1 cellular context compared by ENCODE assay signal in genomic region chr3:15805756-15806266, GRCh38.
TF ChIP-seq lines count a peak whose summit lies in the region.

No MANE protein-coding gene starts in this region.

TF ChIP-seq in GM12878, 131 proteins besides CTCF, POLR2A, EP300 and RAD21 (continued from another document and continues in another):
- TF ChIP-seq ZNF687 (IDR thresholded peaks at IDR 0.05) = peak; percentile 67; the same call in 1 of the 2 replicates
- no peak for TF ChIP-seq SUZ12 (IDR thresholded peaks at IDR 0.05; ENCODE audit: unreplicated experiment)
- peak; percentile 98 for TF ChIP-seq TBL1XR1 (IDR thresholded peaks at IDR 0.05; ENCODE audit: low read depth, low read length)
- TF ChIP-seq ZSCAN29 (IDR thresholded peaks at IDR 0.05) = no peak
- TF ChIP-seq PAX5 (IDR thresholded peaks at IDR 0.05; ENCODE audit: borderline replicate concordance, low read depth, low read length) = peak; percentile 41; the same call in 1 of the 2 replicates
- TF ChIP-seq SRF (IDR thresholded peaks at IDR 0.05; ENCODE audit: low read depth in 2 of 2, low read length in 2 of 2) = no peak
- TF ChIP-seq CUX1 (IDR thresholded peaks at IDR 0.05; ENCODE audit: insufficient replicate concordance, low read depth, low read length) = no peak
- TF ChIP-seq NFXL1 (IDR thresholded peaks at IDR 0.05; ENCODE audit: borderline replicate concordance) = no peak
- TF ChIP-seq ZNF207 (IDR thresholded peaks at IDR 0.05; ENCODE audit: borderline replicate concordance) = no peak
- peak; percentile 98 for TF ChIP-seq RUNX3 (IDR thresholded peaks at IDR 0.05; ENCODE audit: low read length)
- TF ChIP-seq GABPA (IDR thresholded peaks at IDR 0.05; ENCODE audit: low read depth) = peak; percentile 82
- no peak for TF ChIP-seq SIX5 (IDR thresholded peaks at IDR 0.05; ENCODE audit: low read depth, low read length, severe bottlenecking)
- peak; percentile 61; the same call in 1 of the 2 replicates for TF ChIP-seq TCF7 (IDR thresholded peaks at IDR 0.05; ENCODE audit: borderline replicate concordance)
- no peak for TF ChIP-seq FOS (IDR thresholded peaks at IDR 0.05; ENCODE audit: borderline replicate concordance, extremely low read depth, insufficient read length)
- TF ChIP-seq, protein P1, sequence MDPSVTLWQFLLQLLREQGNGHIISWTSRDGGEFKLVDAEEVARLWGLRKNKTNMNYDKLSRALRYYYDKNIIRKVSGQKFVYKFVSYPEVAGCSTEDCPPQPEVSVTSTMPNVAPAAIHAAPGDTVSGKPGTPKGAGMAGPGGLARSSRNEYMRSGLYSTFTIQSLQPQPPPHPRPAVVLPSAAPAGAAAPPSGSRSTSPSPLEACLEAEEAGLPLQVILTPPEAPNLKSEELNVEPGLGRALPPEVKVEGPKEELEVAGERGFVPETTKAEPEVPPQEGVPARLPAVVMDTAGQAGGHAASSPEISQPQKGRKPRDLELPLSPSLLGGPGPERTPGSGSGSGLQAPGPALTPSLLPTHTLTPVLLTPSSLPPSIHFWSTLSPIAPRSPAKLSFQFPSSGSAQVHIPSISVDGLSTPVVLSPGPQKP (IDR thresholded peaks at IDR 0.05; ENCODE audit: low read depth, low read length) = peak; percentile 66; the same call in 1 of the 2 replicates
- no peak for TF ChIP-seq SREBF2 (IDR thresholded peaks at IDR 0.05; ENCODE audit: low read length)
- TF ChIP-seq PAX8 (IDR thresholded peaks at IDR 0.05) = no peak
- TF ChIP-seq, protein P2, sequence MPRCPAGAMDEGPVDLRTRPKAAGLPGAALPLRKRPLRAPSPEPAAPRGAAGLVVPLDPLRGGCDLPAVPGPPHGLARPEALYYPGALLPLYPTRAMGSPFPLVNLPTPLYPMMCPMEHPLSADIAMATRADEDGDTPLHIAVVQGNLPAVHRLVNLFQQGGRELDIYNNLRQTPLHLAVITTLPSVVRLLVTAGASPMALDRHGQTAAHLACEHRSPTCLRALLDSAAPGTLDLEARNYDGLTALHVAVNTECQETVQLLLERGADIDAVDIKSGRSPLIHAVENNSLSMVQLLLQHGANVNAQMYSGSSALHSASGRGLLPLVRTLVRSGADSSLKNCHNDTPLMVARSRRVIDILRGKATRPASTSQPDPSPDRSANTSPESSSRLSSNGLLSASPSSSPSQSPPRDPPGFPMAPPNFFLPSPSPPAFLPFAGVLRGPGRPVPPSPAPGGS (IDR thresholded peaks at IDR 0.05; ENCODE audit: borderline replicate concordance, insufficient read depth, low read depth, low read length, poor library complexity, severe bottlenecking) = peak; percentile 84
- peak; percentile 91 for TF ChIP-seq STAT3 (IDR thresholded peaks at IDR 0.05; ENCODE audit: low read depth, low read length)
- TF ChIP-seq NBN (IDR thresholded peaks at IDR 0.05) = peak; percentile 91
- TF ChIP-seq, protein P3, sequence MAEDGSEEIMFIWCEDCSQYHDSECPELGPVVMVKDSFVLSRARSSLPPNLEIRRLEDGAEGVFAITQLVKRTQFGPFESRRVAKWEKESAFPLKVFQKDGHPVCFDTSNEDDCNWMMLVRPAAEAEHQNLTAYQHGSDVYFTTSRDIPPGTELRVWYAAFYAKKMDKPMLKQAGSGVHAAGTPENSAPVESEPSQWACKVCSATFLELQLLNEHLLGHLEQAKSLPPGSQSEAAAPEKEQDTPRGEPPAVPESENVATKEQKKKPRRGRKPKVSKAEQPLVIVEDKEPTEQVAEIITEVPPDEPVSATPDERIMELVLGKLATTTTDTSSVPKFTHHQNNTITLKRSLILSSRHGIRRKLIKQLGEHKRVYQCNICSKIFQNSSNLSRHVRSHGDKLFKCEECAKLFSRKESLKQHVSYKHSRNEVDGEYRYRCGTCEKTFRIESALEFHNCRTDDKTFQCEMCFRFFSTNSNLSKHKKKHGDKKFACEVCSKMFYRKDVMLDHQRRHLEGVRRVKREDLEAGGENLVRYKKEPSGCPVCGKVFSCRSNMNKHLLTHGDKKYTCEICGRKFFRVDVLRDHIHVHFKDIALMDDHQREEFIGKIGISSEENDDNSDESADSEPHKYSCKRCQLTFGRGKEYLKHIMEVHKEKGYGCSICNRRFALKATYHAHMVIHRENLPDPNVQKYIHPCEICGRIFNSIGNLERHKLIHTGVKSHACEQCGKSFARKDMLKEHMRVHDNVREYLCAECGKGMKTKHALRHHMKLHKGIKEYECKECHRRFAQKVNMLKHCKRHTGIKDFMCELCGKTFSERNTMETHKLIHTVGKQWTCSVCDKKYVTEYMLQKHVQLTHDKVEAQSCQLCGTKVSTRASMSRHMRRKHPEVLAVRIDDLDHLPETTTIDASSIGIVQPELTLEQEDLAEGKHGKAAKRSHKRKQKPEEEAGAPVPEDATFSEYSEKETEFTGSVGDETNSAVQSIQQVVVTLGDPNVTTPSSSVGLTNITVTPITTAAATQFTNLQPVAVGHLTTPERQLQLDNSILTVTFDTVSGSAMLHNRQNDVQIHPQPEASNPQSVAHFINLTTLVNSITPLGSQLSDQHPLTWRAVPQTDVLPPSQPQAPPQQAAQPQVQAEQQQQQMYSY (CRISPR knock-in tag; IDR thresholded peaks at IDR 0.05) = no peak
- TF ChIP-seq ATF2 (IDR thresholded peaks at IDR 0.05; ENCODE audit: low read length) = peak; percentile 100
- TF ChIP-seq ATF3 (IDR thresholded peaks at IDR 0.05; ENCODE audit: borderline replicate concordance, extremely low read depth, low read depth, low read length) = no peak
- TF ChIP-seq SREBF1 (IDR thresholded peaks at IDR 0.05; ENCODE audit: low read length) = 0 out of 2 replicates have a peak, but pooled peaks have one; percentile 38
- TF ChIP-seq RFX5 (IDR thresholded peaks at IDR 0.05; ENCODE audit: low read depth, low read length) = no peak
- peak; percentile 100 for TF ChIP-seq MEF2A (IDR thresholded peaks at IDR 0.05; ENCODE audit: insufficient read depth, low read depth, low read length)
- peak; percentile 72 for TF ChIP-seq KLF5 (IDR thresholded peaks at IDR 0.05; ENCODE audit: partially characterized antibody)
- TF ChIP-seq CHD1 (IDR thresholded peaks at IDR 0.05; ENCODE audit: low read depth, low read length) = no peak
- no peak for TF ChIP-seq ZNF274 (IDR thresholded peaks at IDR 0.05; ENCODE audit: insufficient read depth, insufficient read length)
- peak; percentile 78; the same call in 1 of the 2 replicates for TF ChIP-seq ZNF217 (IDR thresholded peaks at IDR 0.05)
- peak; percentile 90 for TF ChIP-seq ZNF384 (IDR thresholded peaks at IDR 0.05; ENCODE audit: borderline replicate concordance, low read depth, low read length)
- TF ChIP-seq, protein P4, sequence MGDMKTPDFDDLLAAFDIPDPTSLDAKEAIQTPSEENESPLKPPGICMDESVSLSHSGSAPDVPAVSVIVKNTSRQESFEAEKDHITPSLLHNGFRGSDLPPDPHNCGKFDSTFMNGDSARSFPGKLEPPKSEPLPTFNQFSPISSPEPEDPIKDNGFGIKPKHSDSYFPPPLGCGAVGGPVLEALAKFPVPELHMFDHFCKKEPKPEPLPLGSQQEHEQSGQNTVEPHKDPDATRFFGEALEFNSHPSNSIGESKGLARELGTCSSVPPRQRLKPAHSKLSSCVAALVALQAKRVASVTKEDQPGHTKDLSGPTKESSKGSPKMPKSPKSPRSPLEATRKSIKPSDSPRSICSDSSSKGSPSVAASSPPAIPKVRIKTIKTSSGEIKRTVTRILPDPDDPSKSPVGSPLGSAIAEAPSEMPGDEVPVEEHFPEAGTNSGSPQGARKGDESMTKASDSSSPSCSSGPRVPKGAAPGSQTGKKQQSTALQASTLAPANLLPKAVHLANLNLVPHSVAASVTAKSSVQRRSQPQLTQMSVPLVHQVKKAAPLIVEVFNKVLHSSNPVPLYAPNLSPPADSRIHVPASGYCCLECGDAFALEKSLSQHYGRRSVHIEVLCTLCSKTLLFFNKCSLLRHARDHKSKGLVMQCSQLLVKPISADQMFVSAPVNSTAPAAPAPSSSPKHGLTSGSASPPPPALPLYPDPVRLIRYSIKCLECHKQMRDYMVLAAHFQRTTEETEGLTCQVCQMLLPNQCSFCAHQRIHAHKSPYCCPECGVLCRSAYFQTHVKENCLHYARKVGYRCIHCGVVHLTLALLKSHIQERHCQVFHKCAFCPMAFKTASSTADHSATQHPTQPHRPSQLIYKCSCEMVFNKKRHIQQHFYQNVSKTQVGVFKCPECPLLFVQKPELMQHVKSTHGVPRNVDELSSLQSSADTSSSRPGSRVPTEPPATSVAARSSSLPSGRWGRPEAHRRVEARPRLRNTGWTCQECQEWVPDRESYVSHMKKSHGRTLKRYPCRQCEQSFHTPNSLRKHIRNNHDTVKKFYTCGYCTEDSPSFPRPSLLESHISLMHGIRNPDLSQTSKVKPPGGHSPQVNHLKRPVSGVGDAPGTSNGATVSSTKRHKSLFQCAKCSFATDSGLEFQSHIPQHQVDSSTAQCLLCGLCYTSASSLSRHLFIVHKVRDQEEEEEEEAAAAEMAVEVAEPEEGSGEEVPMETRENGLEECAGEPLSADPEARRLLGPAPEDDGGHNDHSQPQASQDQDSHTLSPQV (IDR thresholded peaks at IDR 0.05) = 0 out of 2 replicates have a peak, but pooled peaks have one; percentile 4
- no peak for TF ChIP-seq TCF3 (IDR thresholded peaks at IDR 0.05; ENCODE audit: borderline replicate concordance, insufficient read depth, low read depth, low read length)
- TF ChIP-seq EED (IDR thresholded peaks at IDR 0.05; ENCODE audit: low read depth) = 0 out of 2 replicates have a peak, but pooled peaks have one; percentile 33
- TF ChIP-seq IKZF2 (IDR thresholded peaks at IDR 0.05) = peak; percentile 99
- peak; percentile 99 for TF ChIP-seq ATF7 (IDR thresholded peaks at IDR 0.05; ENCODE audit: low read depth)
